23 cellular contexts compared by ENCODE assay signal in the genomic region with DNA sequence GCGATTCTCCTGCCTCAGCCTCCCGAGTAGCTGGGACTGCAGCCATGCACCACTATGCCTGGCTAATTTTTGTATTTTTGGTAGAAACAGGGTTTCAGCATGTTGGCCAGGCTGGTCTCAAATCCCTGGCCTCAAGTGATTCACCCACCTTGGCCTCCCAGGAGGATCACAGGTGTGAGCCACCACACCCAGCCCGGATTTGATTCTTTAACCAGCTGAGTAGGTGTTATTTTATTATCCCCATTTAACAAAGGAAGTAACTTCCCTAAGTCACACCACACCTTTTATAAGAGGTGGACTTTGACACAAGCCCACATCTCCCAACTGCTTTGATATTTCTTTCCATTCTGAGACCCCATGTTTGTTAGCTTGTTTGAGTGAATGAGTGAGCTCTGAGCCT. TPM values are rescaled to one million over a fixed set of nuclear protein-coding genes. Genes with fewer than 3 reads are reported as not detected.
DNase-seq lines count a peak whose midpoint lies in the region; ATAC-seq, FAIRE-seq and TF ChIP-seq lines count a peak whose summit lies in the region.
"Had no signal": no experiment of that assay in that cellular context is flagged by ENCODE, and none has a peak within 500 bp of the region (broad histone marks: within the 10 kb centered on the region; RNA-seq: fewer than 3 reads in every experiment).

No MANE protein-coding gene starts in this region.

- H3K4me1 ChIP-seq in PC-9 (replicated peaks; ENCODE audit: insufficient read depth) = peaks cover 11% of the 10 kb centered on the region
- peaks cover 0 to 8% of the 10 kb centered on the region in 2 donors for H3K4me1 ChIP-seq in esophagus (ENCODE audit: control insufficient read depth in 2 of 2, insufficient read depth in 2 of 2, low read length in 1 of 2)
- H3K4me1 ChIP-seq in mucosa of descending colon (ENCODE audit: low read depth) = peaks cover 21% of the 10 kb centered on the region
- peaks cover 5 to 46% (median 23%) of the 10 kb centered on the region in 4 donors for H3K4me1 ChIP-seq in transverse colon
- peaks cover 3% of the 10 kb centered on the region; the same call in 1 of the 2 replicates for H3K4me1 ChIP-seq in HAP-1
- H3K4me1 ChIP-seq: SJSA1 had no signal

- H4K20me1 ChIP-seq in PC-9 (ENCODE audit: insufficient read depth) = no peaks in the 10 kb centered on the region

- no peaks in the 10 kb centered on the region for H3K9me2 ChIP-seq in PC-9 (ENCODE audit: insufficient read depth)

- ATAC-seq in mucosa of descending colon (peak; percentile 87), HG02970 (IDR thresholded peaks at IDR 0.05; ENCODE audit: low FRiP score, unreplicated experiment) (no peak)
- ATAC-seq in effector memory CD8-positive, alpha-beta T cell (replicated peaks) = no peak
- ATAC-seq: PC-3 had no signal

- peak overlapping the region; percentile 26; the same call in 1 of the 2 replicates for H3K4me2 ChIP-seq in PC-9

- H3K4me3 ChIP-seq in PC-9 (no peak overlapping the region), esophagus (ENCODE audit: low read depth in 1 of 2, low read length in 2 of 2) (no peak overlapping the region), mucosa of descending colon (no peak overlapping the region), transverse colon (no peak overlapping the region), HAP-1 (no peak overlapping the region)
- H3K4me3 ChIP-seq: SJSA1 had no signal

- no peaks in the 10 kb centered on the region for H3K36me3 ChIP-seq in PC-9 (ENCODE audit: low read depth)
- no peaks in the 10 kb centered on the region for H3K36me3 ChIP-seq in esophagus (ENCODE audit: control insufficient read depth in 2 of 2, insufficient read depth in 2 of 2, low read length in 1 of 2)
- H3K36me3 ChIP-seq in mucosa of descending colon (ENCODE audit: low read depth) = no peaks in the 10 kb centered on the region
- no peaks in the 10 kb centered on the region for H3K36me3 ChIP-seq in transverse colon
- H3K36me3 ChIP-seq in HAP-1 (replicated peaks) = no peaks in the 10 kb centered on the region
- H3K36me3 ChIP-seq: SJSA1 had no signal

- 63 to 67% methylated on average over 3 of the region's 3 CpGs for WGBS in esophagus, 2 donors
- WGBS in transverse colon (ENCODE audit: low coverage in 1 of 2), 2 donors = 73% methylated on average over 3 of the region's 3 CpGs

- intact Hi-C loops in PC-9 (cut with micrococcal nuclease; ENCODE audit: unreplicated experiment) (no loop called here), mucosa of descending colon (cut with DNase I, micrococcal nuclease) (no loop called here), transverse colon (cut with DNase I; ENCODE audit: low total_unique reads) (no loop called here)

- TF ChIP-seq POLR2A in transverse colon (IDR thresholded peaks at IDR 0.05) = no peak

- H3K27me3 ChIP-seq in PC-9 (ENCODE audit: insufficient read depth, low read depth) (no peaks in the 10 kb centered on the region), esophagus (ENCODE audit: control insufficient read depth in 1 of 2, insufficient read depth in 2 of 2, low read length in 2 of 2) (no peaks in the 10 kb centered on the region), transverse colon (no peaks in the 10 kb centered on the region), HAP-1 (ENCODE audit: low read depth) (no peaks in the 10 kb centered on the region)
- H3K27me3 ChIP-seq: SJSA1 had no signal

- no TSS peak for BruUV-seq in PC-9 (replicated peaks; lab: Mats Ljungman, UMichigan)

- CTCF ChIA-PET in PC-9 (lab: Charles Lee) = no interaction called here

- no peaks in the 10 kb centered on the region for H3F3A ChIP-seq in PC-9 (ENCODE audit: insufficient read depth, low read depth)

- TF ChIP-seq CTCF in PC-9 (conservative IDR thresholded peaks at IDR 0.05) (no peak), mucosa of descending colon (IDR thresholded peaks at IDR 0.05) (no peak), transverse colon (IDR thresholded peaks at IDR 0.05) (no peak)

- no peak overlapping the region for H3K27ac Mint-ChIP-seq in effector memory CD8-positive, alpha-beta T cell
- H3K27ac Mint-ChIP-seq: CD4-positive, alpha-beta memory T cell had no signal

- DNase-seq in PC-9 (no peak), mucosa of descending colon (peak; percentile 55 to 75 (median 64)), transverse colon (peak; percentile 71), HAP-1 (ENCODE audit: low spot score in 2 of 2) (no peak), HTR-8/SVneo (ENCODE audit: insufficient read length, low spot score) (no peak)
- DNase-seq in effector memory CD8-positive, alpha-beta T cell = no peak
- DNase-seq: C1 segment of cervical spinal cord; CD4-positive, alpha-beta memory T cell; COR-L47; KBM-7; MM.1S; NCI-H2029; NCI-H446; NCI-H524 treated with DMSO at 0.1 percent for 48 hours; NCI-H774; PC-3; Right ventricle myocardium superior; RPMI8226 had no signal

- POLR2A ChIA-PET in PC-9 (lab: Charles Lee; ENCODE audit: unreplicated experiment) = no interaction called here

- H3K79me2 ChIP-seq in PC-9 (ENCODE audit: low read depth) = no peaks in the 10 kb centered on the region

- no peaks in the 10 kb centered on the region for H3K9me3 Mint-ChIP-seq in effector memory CD8-positive, alpha-beta T cell
- H3K9me3 Mint-ChIP-seq: CD4-positive, alpha-beta memory T cell had no signal

- H2AFZ ChIP-seq in PC-9 = 0 out of 2 replicates have a peak overlapping the region, but pooled peaks have one; percentile 39

- H3K4me3 Mint-ChIP-seq in effector memory CD8-positive, alpha-beta T cell = no peak overlapping the region
- H3K4me3 Mint-ChIP-seq: CD4-positive, alpha-beta memory T cell had no signal

- in situ Hi-C loops in transverse colon (cut with MboI; ENCODE audit: low pct_ligation_motif_present in 1 of 4, low pct_unique_long_range_greater_than_20kb in 1 of 4, low sequenced_read_pairs in 3 of 4) (no loop called here), HAP-1 (cut with MboI; ENCODE audit: low sequenced_read_pairs) (no loop called here)

- H3K36me3 Mint-ChIP-seq in effector memory CD8-positive, alpha-beta T cell (ENCODE audit: insufficient read depth) = no peaks in the 10 kb centered on the region
- H3K36me3 Mint-ChIP-seq: CD4-positive, alpha-beta memory T cell had no signal

- no peak for FAIRE-seq in HTR-8/SVneo (lab: Jason Lieb, UNC)
- FAIRE-seq: G401.6, H1 had no signal

- H3K9me3 ChIP-seq in PC-9 (ENCODE audit: insufficient read depth, low read depth) (no peaks in the 10 kb centered on the region), esophagus (ENCODE audit: control insufficient read depth in 2 of 2, insufficient read depth in 1 of 2, low read depth in 1 of 2, low read length in 1 of 2) (no peaks in the 10 kb centered on the region), mucosa of descending colon (no peaks in the 10 kb centered on the region), transverse colon (no peaks in the 10 kb centered on the region), HAP-1 (no peaks in the 10 kb centered on the region)
- H3K9me3 ChIP-seq: SJSA1 had no signal

- H3K27ac ChIP-seq in PC-9 (0 out of 2 replicates have a peak overlapping the region, but pooled peaks have one; percentile 12), esophagus (ENCODE audit: low read depth in 2 of 2, low read length in 1 of 2) (peak overlapping the region; percentile 72), transverse colon (peak overlapping the region; percentile 63 to 81 (median 70))
- H3K27ac ChIP-seq: SJSA1 had no signal

- peaks cover 13% of the 10 kb centered on the region in 2 donors for H3K27me3 Mint-ChIP-seq in effector memory CD8-positive, alpha-beta T cell

- no peak for TF ChIP-seq EP300 in transverse colon (IDR thresholded peaks at IDR 0.05; ENCODE audit: low read depth)

- no peaks in the 10 kb centered on the region for H3K4me1 Mint-ChIP-seq in effector memory CD8-positive, alpha-beta T cell (ENCODE audit: low read depth in 2 of 2)
- H3K4me1 Mint-ChIP-seq: CD4-positive, alpha-beta memory T cell had no signal

RNA-seq across cellular contexts. Expression of gene SLC25A28, which starts 25.0 kb away (rescaled TPM):
- total RNA-seq in PC-9 (2021) (17.6 and 17.7 TPM in 2 replicates), mucosa of descending colon (10 to 100 TPM; 38.2 to 64.4 (median 39.6) TPM), transverse colon (10 to 100 TPM; 22.1 to 36.2 (median 30.1) TPM)
- polyA plus RNA-seq in esophagus = 10 to 100 TPM; 50.1 to 61.4 TPM

Comparison
In these comparisons a context has a peak if more than half of its experiments do, and no peak if none do; other contexts are left out.
1. DNase-seq: peak in mucosa of descending colon (3 of 3) and transverse colon (single experiment); none in PC-9 (0 of 2), HAP-1 (0 of 2), effector memory CD8-positive, alpha-beta T cell (0 of 3) and HTR-8/SVneo (single experiment).
2. H3K27ac ChIP-seq: peak in every context shown above with its lines; median percentile 72 in esophagus; 70 in transverse colon; 12 in PC-9.